18 cellular contexts compared by ENCODE assay signal in the genomic region with DNA sequence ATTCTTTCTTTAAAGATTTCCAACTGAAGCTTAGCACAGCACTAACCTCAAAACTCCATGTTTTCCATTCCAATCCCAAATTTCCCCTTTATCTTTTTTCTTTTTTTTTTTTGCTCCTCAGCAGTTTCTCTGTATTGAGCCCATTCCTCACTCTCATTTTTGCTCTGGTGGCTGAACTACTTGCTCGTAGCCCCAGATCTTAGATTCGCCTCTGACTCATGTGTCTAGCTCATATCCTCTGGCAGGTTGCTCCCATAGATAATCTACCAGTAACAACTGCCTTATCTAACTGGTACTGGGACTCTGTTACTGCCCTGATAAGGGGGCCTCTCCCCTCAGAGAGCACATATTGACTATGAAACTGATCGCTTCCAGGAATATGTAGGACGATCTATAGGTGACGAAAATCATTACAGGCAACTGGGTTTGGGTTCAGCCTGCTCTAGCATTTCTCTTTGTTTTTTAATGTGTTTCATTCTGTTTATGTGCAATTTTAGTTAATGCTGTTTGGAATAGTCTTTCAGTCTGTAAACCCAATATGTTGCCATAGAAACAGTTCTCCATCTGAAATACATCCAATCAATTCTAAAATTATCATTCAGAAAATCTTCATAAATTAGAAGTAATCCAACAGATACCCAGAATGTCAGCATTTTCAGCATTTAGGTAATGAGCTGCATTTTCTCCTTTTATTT. TPM values are rescaled to one million over a fixed set of nuclear protein-coding genes. Genes with fewer than 3 reads are reported as not detected.
DNase-seq lines count a peak whose midpoint lies in the region; ATAC-seq and TF ChIP-seq lines count a peak whose summit lies in the region.
"Had no signal": no experiment of that assay in that cellular context is flagged by ENCODE, and none has a peak within 500 bp of the region (broad histone marks: within the 10 kb centered on the region; RNA-seq: fewer than 3 reads in every experiment).

No MANE protein-coding gene starts in this region.

- TF ChIP-seq POLR2A in right lobe of liver (IDR thresholded peaks at IDR 0.05), result no peak

- H3K4me3 ChIP-seq in CD8-positive, alpha-beta memory T cell (ENCODE audit: low read length), result no peak overlapping the region
- peak overlapping the region; percentile 2 to 21 for H3K4me3 ChIP-seq in duodenal mucosa (ENCODE audit: low read depth in 1 of 2, low read length in 2 of 2)
- no peak overlapping the region for H3K4me3 ChIP-seq in right lobe of liver

- no peaks in the 10 kb centered on the region for H3K4me1 Mint-ChIP-seq in CD8-positive, alpha-beta memory T cell
- no peaks in the 10 kb centered on the region for H3K4me1 Mint-ChIP-seq in nephron progenitor cell
- H3K4me1 Mint-ChIP-seq: CD14-positive monocyte had no signal

- H3K27me3 Mint-ChIP-seq in CD8-positive, alpha-beta memory T cell, result peaks cover 17 to 34% of the 10 kb centered on the region in 2 donors
- peaks cover 6% of the 10 kb centered on the region for H3K27me3 Mint-ChIP-seq in nephron progenitor cell (ENCODE audit: low read depth, poor library complexity)

- 47% methylated on average over 4 of the region's 5 CpGs for WGBS in right lobe of liver (ENCODE audit: insufficient coverage, low coverage, low lambda C conversion rate, missing lambda C conversion rate)

- H3K4me1 ChIP-seq in CD8-positive, alpha-beta memory T cell (ENCODE audit: insufficient read depth, low read length), result no peaks in the 10 kb centered on the region
- peaks cover 7 to 8% of the 10 kb centered on the region in 2 donors for H3K4me1 ChIP-seq in duodenal mucosa (ENCODE audit: control insufficient read depth in 1 of 2, insufficient read depth in 2 of 2, low read length in 2 of 2)
- H3K4me1 ChIP-seq in right lobe of liver, result no peaks in the 10 kb centered on the region

- CTCF ChIA-PET in CD8-positive, alpha-beta memory T cell (lab: Charles Lee), result no interaction called here

- peak overlapping the region; percentile 65 for H3K27ac ChIP-seq in CD8-positive, alpha-beta memory T cell (ENCODE audit: low read depth, low read length)
- no peak overlapping the region for H3K27ac ChIP-seq in duodenal mucosa (ENCODE audit: low read depth, low read length)
- H3K27ac ChIP-seq in right lobe of liver, result no peak overlapping the region
- H3K27ac ChIP-seq: 22Rv1 had no signal

- H3K4me3 Mint-ChIP-seq in CD8-positive, alpha-beta memory T cell, result no peak overlapping the region
- no peak overlapping the region for H3K4me3 Mint-ChIP-seq in nephron progenitor cell
- H3K4me3 Mint-ChIP-seq: CD14-positive monocyte had no signal

- H3K9ac ChIP-seq in duodenal mucosa (ENCODE audit: low read depth in 1 of 2, low read length in 2 of 2), result no peak overlapping the region

- no peak overlapping the region for H3K27ac Mint-ChIP-seq in CD8-positive, alpha-beta memory T cell
- no peak overlapping the region for H3K27ac Mint-ChIP-seq in nephron progenitor cell
- H3K27ac Mint-ChIP-seq: CD14-positive monocyte had no signal

- H3K27me3 ChIP-seq in CD8-positive, alpha-beta memory T cell (ENCODE audit: insufficient read depth, low read length, poor library complexity, severe bottlenecking), result no peaks in the 10 kb centered on the region
- H3K27me3 ChIP-seq in duodenal mucosa (ENCODE audit: control insufficient read depth in 1 of 2, insufficient read depth in 2 of 2, low read length in 2 of 2) (no peaks in the 10 kb centered on the region), right lobe of liver (no peaks in the 10 kb centered on the region)

- no peak for DNase-seq in CD8-positive, alpha-beta memory T cell
- DNase-seq in OCI-M2 (lab: John Stamatoyannopoulos, UW; ENCODE audit: unreplicated experiment) (peak; percentile 91), left colon (no peak), nephron progenitor cell (no peak), right lobe of liver (no peak)
- DNase-seq in stimulated activated naive CD8-positive, alpha-beta T cell treated with anti-CD3 and anti-CD28 coated beads, Interleukin-15, Interleukin-2, amounts not matched to agents 100 U/mL and 50 U/mL, for 24 hours, result no peak
- DNase-seq: AML-193, DMS53, KG1, NCI-H1694 treated with DMSO at 0.1 percent for 48 hours, NCI-H524, NCI-H82 had no signal

- H3K9me3 ChIP-seq in CD8-positive, alpha-beta memory T cell (ENCODE audit: low read length), result no peaks in the 10 kb centered on the region
- H3K9me3 ChIP-seq in duodenal mucosa (ENCODE audit: control insufficient read depth in 1 of 2, low read length in 2 of 2) (peaks cover 3 to 8% of the 10 kb centered on the region in 2 donors), right lobe of liver (no peaks in the 10 kb centered on the region)

- intact Hi-C loops in left colon (cut with DNase I, micrococcal nuclease) (no loop called here), right lobe of liver (cut with DNase I) (no loop called here)

- TF ChIP-seq CTCF in nephron progenitor cell (IDR thresholded peaks at IDR 0.05), result no peak
- no peak for TF ChIP-seq CTCF in right lobe of liver (IDR thresholded peaks at IDR 0.05)

- peaks cover 4 to 13% (median 5%) of the 10 kb centered on the region in 5 donors for H3K9me3 Mint-ChIP-seq in CD8-positive, alpha-beta memory T cell
- H3K9me3 Mint-ChIP-seq in nephron progenitor cell, result peaks cover 38% of the 10 kb centered on the region

- H3K36me3 Mint-ChIP-seq in CD8-positive, alpha-beta memory T cell, result peaks cover 0 to 2% (median 0%) of the 10 kb centered on the region in 3 donors
- no peaks in the 10 kb centered on the region for H3K36me3 Mint-ChIP-seq in nephron progenitor cell (ENCODE audit: low read depth)
- H3K36me3 Mint-ChIP-seq: CD14-positive monocyte had no signal

- H3K36me3 ChIP-seq in CD8-positive, alpha-beta memory T cell (ENCODE audit: insufficient read depth, low read length), result no peaks in the 10 kb centered on the region
- H3K36me3 ChIP-seq in duodenal mucosa (ENCODE audit: control insufficient read depth in 1 of 2, insufficient read depth in 2 of 2, low read length in 2 of 2) (no peaks in the 10 kb centered on the region), right lobe of liver (no peaks in the 10 kb centered on the region)

- POLR2A ChIA-PET in CD8-positive, alpha-beta memory T cell (lab: Charles Lee), result no interaction called here

- ATAC-seq in left colon (peak; percentile 68), right lobe of liver (no peak), GM18520 (IDR thresholded peaks at IDR 0.05; ENCODE audit: unreplicated experiment) (no peak)
- no peak for ATAC-seq in stimulated activated naive CD8-positive, alpha-beta T cell treated with anti-CD3 and anti-CD28 coated beads, Interleukin-15, Interleukin-2, amounts not matched to agents 100 U/mL and 50 U/mL, for 24 hours
- ATAC-seq: Panc1 had no signal

RNA-seq across cellular contexts. Expression of gene COL9A1, which starts 34.6 kb away (rescaled TPM):
- total RNA-seq in CD8-positive, alpha-beta memory T cell, result not detected
- polyA plus RNA-seq in CD8-positive, alpha-beta memory T cell, result not detected
- total RNA-seq in left colon (1 to 10 TPM in 1 of 2 donors, under 1 TPM in 1; 0.64 to 1.6 TPM), right lobe of liver (under 1 TPM in 1 of 6 experiments, not detected in 5; 0.11 TPM)
- total RNA-seq: H4 had no signal
- polyA plus RNA-seq: CD14-positive monocyte had no signal

Comparison
In these comparisons a context has a peak if more than half of its experiments do, and no peak if none do; other contexts are left out.
1. H3K4me3 ChIP-seq: peak in duodenal mucosa (2 of 2); none in CD8-positive, alpha-beta memory T cell (single experiment) and right lobe of liver (0 of 3).